In the genomic region with DNA sequence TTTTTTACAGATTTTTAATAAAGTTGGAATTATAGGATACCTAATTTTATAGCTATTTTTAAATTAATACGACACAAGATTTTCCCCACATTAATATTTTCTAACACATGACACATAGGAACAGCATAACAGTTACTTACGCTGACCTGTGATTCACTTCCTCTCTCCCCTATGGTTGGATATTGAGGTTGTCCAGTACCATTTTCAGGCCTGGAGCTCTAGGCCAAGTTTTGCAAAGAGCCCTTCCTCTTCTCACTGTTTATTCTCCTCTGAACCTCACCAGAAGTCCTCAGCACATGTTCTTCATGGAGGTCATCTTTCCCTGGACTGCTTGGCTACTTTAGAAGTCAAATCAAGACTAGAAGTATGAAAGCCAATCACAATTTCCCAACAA, we compare ENCODE assay signal across 33 cellular contexts. TPM values are rescaled to one million over a fixed set of nuclear protein-coding genes. Genes with fewer than 3 reads are reported as not detected.
DNase-seq lines count a peak whose midpoint lies in the region; ATAC-seq and TF ChIP-seq lines count a peak whose summit lies in the region.
"Had no signal": no experiment of that assay in that cellular context is flagged by ENCODE, and none has a peak within 500 bp of the region (broad histone marks: within the 10 kb centered on the region; RNA-seq: fewer than 3 reads in every experiment).

No MANE protein-coding gene starts in this region.

- WGBS in right lobe of liver (ENCODE audit: insufficient coverage, low coverage, low lambda C conversion rate, missing lambda C conversion rate): 83% methylated on average over 2 of the region's 2 CpGs

- TF ChIP-seq CTCF in NB4 (IDR thresholded peaks at IDR 0.05; ENCODE audit: low read depth, low read length): no peak
- no peak for TF ChIP-seq CTCF in brain microvascular endothelial cell (IDR thresholded peaks at IDR 0.05; ENCODE audit: low read depth, low read length, missing control alignments)
- no peak for TF ChIP-seq CTCF in right lobe of liver (IDR thresholded peaks at IDR 0.05)
- TF ChIP-seq CTCF in gastrocnemius medialis (IDR thresholded peaks at IDR 0.05 in 4 of 5, conservative IDR thresholded peaks at IDR 0.05 in 1 of 5): no peak

- H3K27ac ChIP-seq in brain microvascular endothelial cell (no peak overlapping the region), right lobe of liver (peak overlapping the region; percentile 17 to 92 (median 86)), gastrocnemius medialis (no peak overlapping the region)
- H3K27ac ChIP-seq: BLaER1 treated with 17β-estradiol and CSF1 and Interleukin-3, amounts not matched to agents 10 nM and 100 nM; left lung; RWPE1 had no signal

- in situ Hi-C loops in brain microvascular endothelial cell (cut with HindIII; ENCODE audit: low pct_ligation_motif_present, low sequenced_read_pairs): no loop called here
- in situ Hi-C loops in gastrocnemius medialis (cut with MboI; ENCODE audit: low sequenced_read_pairs in 4 of 4): no loop called here

- TF ChIP-seq POLR2A in NB4 (IDR thresholded peaks at IDR 0.05; ENCODE audit: extremely low read depth, insufficient read length) (no peak), right lobe of liver (IDR thresholded peaks at IDR 0.05) (no peak), gastrocnemius medialis (IDR thresholded peaks at IDR 0.05) (no peak)

- H3K27me3 ChIP-seq in brain microvascular endothelial cell (replicated peaks) (no peaks in the 10 kb centered on the region), right lobe of liver (no peaks in the 10 kb centered on the region), gastrocnemius medialis (no peaks in the 10 kb centered on the region)
- H3K27me3 ChIP-seq: hepatocyte had no signal

- DNase-seq in EH (ENCODE audit: low read depth) (peak; percentile 16), NB4 (ENCODE audit: low read depth) (peak; percentile 23), brain microvascular endothelial cell (peak; percentile 22), right lobe of liver (no peak), gastrocnemius medialis (no peak), SHP77 (lab: John Stamatoyannopoulos, UW) (no peak)
- DNase-seq in effector CD8-positive, alpha-beta T cell (lab: John Stamatoyannopoulos, UW): no peak
- DNase-seq: activated CD4-positive, alpha-beta T cell treated with anti-CD3 and anti-CD28 coated beads for 48 hours; activated naive CD4-positive, alpha-beta T cell treated with anti-CD3 and anti-CD28 coated beads for 36 hours; activated T-cell treated with anti-CD3 and anti-CD28 coated beads, Interleukin-2, amount 50 U/mL, for 48 hours; amniotic stem cell; Caco-2; DMS79 treated with DMSO at 0.1 percent for 48 hours; erythroblast; HFFc6; immature natural killer cell; left lung; naive thymus-derived CD4-positive, alpha-beta T cell; NCI-H146; NCI-H510A; occipital lobe; SK-N-SH; stimulated activated CD4-positive, alpha-beta T cell treated with anti-CD3 and anti-CD28 coated beads, Interleukin-2, amount 100 ng/mL, for 24 hours; T-helper 17 cell had no signal

- peak in 2 of 4 donors; percentile 0 to 5 for ATAC-seq in right lobe of liver
- no peak for ATAC-seq in gastrocnemius medialis
- no peak for ATAC-seq in HG02759 (IDR thresholded peaks at IDR 0.05; ENCODE audit: unreplicated experiment)
- ATAC-seq: naive thymus-derived CD4-positive, alpha-beta T cell; T-helper 17 cell had no signal

- no peaks in the 10 kb centered on the region for H3K36me3 ChIP-seq in brain microvascular endothelial cell (replicated peaks)
- H3K36me3 ChIP-seq in right lobe of liver: no peaks in the 10 kb centered on the region
- no peaks in the 10 kb centered on the region for H3K36me3 ChIP-seq in gastrocnemius medialis
- H3K36me3 ChIP-seq: BLaER1 treated with 17β-estradiol and CSF1 and Interleukin-3, amounts not matched to agents 10 nM and 100 nM; left lung had no signal

- H3K4me1 ChIP-seq in right lobe of liver: peaks cover 0 to 49% (median 21%) of the 10 kb centered on the region in 4 donors
- peaks cover 0 to 8% of the 10 kb centered on the region in 2 donors for H3K4me1 ChIP-seq in gastrocnemius medialis

- H3K4me3 ChIP-seq in NB4 (ENCODE audit: low read depth, low read length) (no peak overlapping the region), brain microvascular endothelial cell (ENCODE audit: low read depth, low read length) (no peak overlapping the region), right lobe of liver (no peak overlapping the region), gastrocnemius medialis (no peak overlapping the region)
- H3K4me3 ChIP-seq: BLaER1 treated with 17β-estradiol and CSF1 and Interleukin-3, amounts not matched to agents 10 nM and 100 nM; hepatocyte; left lung; smooth muscle cell had no signal

- intact Hi-C loops in right lobe of liver (cut with DNase I): no loop called here
- intact Hi-C loops in gastrocnemius medialis (cut with DNase I; ENCODE audit: low total_unique reads): no loop called here

- no peaks in the 10 kb centered on the region for H3K9me3 ChIP-seq in right lobe of liver
- H3K9me3 ChIP-seq in gastrocnemius medialis: no peaks in the 10 kb centered on the region
- H3K9me3 ChIP-seq: Caco-2, left lung, SK-N-SH had no signal

RNA-seq across cellular contexts. Expression of a gene that starts 28.2 kb away (rescaled TPM):
- total RNA-seq in right lobe of liver: not detected
- not detected for total RNA-seq in gastrocnemius medialis
- total RNA-seq: activated naive CD4-positive, alpha-beta T cell treated with anti-CD3 and anti-CD28 coated beads for 36 hours; Caco-2; frontal cortex; hepatocyte; HFFc6; left lung; MCF 10A; naive thymus-derived CD4-positive, alpha-beta T cell; occipital lobe; renal cortical epithelial cell; smooth muscle cell; subcutaneous adipose tissue; T-helper 17 cell had no signal

Comparison
In these comparisons a context has a peak if more than half of its experiments do, and no peak if none do; other contexts are left out.
1. DNase-seq: peak in EH (single experiment), NB4 (single experiment) and brain microvascular endothelial cell (single experiment); none in right lobe of liver (0 of 3), gastrocnemius medialis (0 of 2), SHP77 (0 of 2) and effector CD8-positive, alpha-beta T cell (single experiment).
2. H3K27ac ChIP-seq: peak in right lobe of liver (3 of 3); none in brain microvascular endothelial cell (single experiment) and gastrocnemius medialis (0 of 4).